ENCODE assay signal across 1 cellular context in genomic region chr20:328596-329324, GRCh38.
TF ChIP-seq lines count a peak whose summit lies in the region.

No MANE protein-coding gene starts in this region.

TF ChIP-seq in IMR-90, 13 proteins besides CTCF, POLR2A, EP300 and RAD21 (continued from another document):
- TF ChIP-seq RCOR1 (IDR thresholded peaks at IDR 0.05; ENCODE audit: insufficient replicate concordance, low read length) (no peak), CHD1 (IDR thresholded peaks at IDR 0.05; ENCODE audit: low read depth, low read length) (no peak), ELK1 (IDR thresholded peaks at IDR 0.05; ENCODE audit: borderline replicate concordance, low read depth, low read length) (no peak), NFE2L2 (IDR thresholded peaks at IDR 0.05; ENCODE audit: low read depth, low read length) (no peak), BHLHE40 (IDR thresholded peaks at IDR 0.05; ENCODE audit: low read depth, low read length) (no peak), FOS (IDR thresholded peaks at IDR 0.05; ENCODE audit: low read depth, low read length) (no peak)
